8 cellular contexts compared by ENCODE assay signal in the genomic region with DNA sequence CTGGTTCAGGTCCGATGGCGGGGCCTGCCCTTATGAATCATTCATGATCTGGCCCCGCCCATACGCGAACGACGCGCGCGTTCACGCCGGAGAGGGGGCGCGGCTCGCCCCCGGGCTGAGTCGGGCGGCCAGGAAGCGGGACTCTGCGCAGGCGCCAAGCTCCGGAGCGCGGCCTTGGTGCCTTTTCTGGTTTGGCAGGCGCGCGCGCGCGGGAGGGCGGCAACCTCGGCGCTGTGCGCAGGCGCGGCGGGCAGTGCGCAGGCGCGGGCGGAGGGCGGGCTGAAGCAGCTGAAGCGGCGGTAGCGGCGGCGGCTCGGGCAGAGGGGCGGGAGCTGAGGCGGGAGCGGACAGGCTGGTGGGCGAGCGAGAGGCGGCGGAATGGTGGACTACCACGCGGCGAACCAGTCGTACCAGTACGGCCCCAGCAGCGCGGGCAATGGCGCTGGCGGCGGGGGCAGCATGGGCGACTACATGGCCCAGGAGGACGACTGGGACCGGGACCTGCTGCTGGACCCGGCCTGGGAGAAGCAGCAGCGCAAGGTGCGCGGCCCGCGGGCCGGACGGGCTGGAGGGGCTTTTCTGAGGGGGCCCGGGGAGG. TPM values are rescaled to one million over a fixed set of nuclear protein-coding genes. Genes with fewer than 3 reads are reported as not detected.
A peak's percentile ranks its signal among the peaks of the same experiment; 100 is the strongest.
DNase-seq lines count a peak whose midpoint lies in the region; ATAC-seq and TF ChIP-seq lines count a peak whose summit lies in the region.

A gene (plus strand): TSS at position 282 of the 598 bp plus-strand sequence. CDS start 97 bp downstream, at position 379.

- BruUV-seq in PC-9 (replicated peaks; lab: Mats Ljungman, UMichigan): no TSS peak

- H3K27me3 ChIP-seq in PC-9 (ENCODE audit: insufficient read depth, low read depth): no peaks in the 10 kb centered on the region
- H3K27me3 ChIP-seq in esophagus (ENCODE audit: control insufficient read depth in 1 of 2, insufficient read depth in 2 of 2, low read length in 2 of 2): no peaks in the 10 kb centered on the region
- H3K27me3 ChIP-seq in muscle layer of colon (ENCODE audit: control insufficient read depth in 1 of 2, insufficient read depth in 2 of 2, low read length in 2 of 2): no peaks in the 10 kb centered on the region

- peaks cover 3% of the 10 kb centered on the region for H3K36me3 Mint-ChIP-seq in activated T-cell treated with anti-CD3 and anti-CD28 coated beads, Interleukin-2, amount 50 U/mL, for 4 hours (ENCODE audit: insufficient read depth)

- peak within 1 kb of the TSS; percentile 89 for H3K4me2 ChIP-seq in PC-9

- peak; percentile 72 for ATAC-seq in GM21717 (IDR thresholded peaks at IDR 0.05; ENCODE audit: unreplicated experiment)
- peak; percentile 89 to 92 for ATAC-seq in activated T-cell treated with anti-CD3 and anti-CD28 coated beads, Interleukin-2, amount 50 U/mL, for 4 hours

- no peaks in the 10 kb centered on the region for H3K9me2 ChIP-seq in PC-9 (ENCODE audit: insufficient read depth)

- H3F3A ChIP-seq in PC-9 (ENCODE audit: insufficient read depth, low read depth): peaks cover 45% of the 10 kb centered on the region

- H3K9ac ChIP-seq in muscle layer of colon (ENCODE audit: low read length): peak within 1 kb of the TSS; percentile 98

- H3K79me2 ChIP-seq in PC-9 (ENCODE audit: low read depth): peaks cover 50% of the 10 kb centered on the region

- peaks cover 31% of the 10 kb centered on the region for H4K20me1 ChIP-seq in PC-9 (ENCODE audit: insufficient read depth)

- no peaks in the 10 kb centered on the region for H3K9me3 Mint-ChIP-seq in activated T-cell treated with anti-CD3 and anti-CD28 coated beads, Interleukin-2, amount 50 U/mL, for 4 hours

- peaks cover 10% of the 10 kb centered on the region for H3K27me3 Mint-ChIP-seq in activated T-cell treated with anti-CD3 and anti-CD28 coated beads, Interleukin-2, amount 50 U/mL, for 4 hours (ENCODE audit: low read depth)

- WGBS in esophagus, 2 donors: 1% methylated on average over 72 to 77 of the region's 77 CpGs

- H3K9me3 ChIP-seq in PC-9 (ENCODE audit: insufficient read depth, low read depth) (no peaks in the 10 kb centered on the region), esophagus (ENCODE audit: control insufficient read depth in 2 of 2, insufficient read depth in 1 of 2, low read depth in 1 of 2, low read length in 1 of 2) (no peaks in the 10 kb centered on the region), muscle layer of colon (ENCODE audit: low read length) (no peaks in the 10 kb centered on the region)

- peaks cover 40% of the 10 kb centered on the region for H3K4me1 Mint-ChIP-seq in activated T-cell treated with anti-CD3 and anti-CD28 coated beads, Interleukin-2, amount 50 U/mL, for 4 hours (ENCODE audit: low read depth)

- H3K27ac ChIP-seq in PC-9 (peak within 1 kb of the TSS; percentile 99), esophagus (ENCODE audit: low read depth in 2 of 2, low read length in 1 of 2) (peak within 1 kb of the TSS; percentile 91 to 99), muscle layer of colon (ENCODE audit: low read depth, low read length) (peak within 1 kb of the TSS; percentile 94)

- DNase-seq in DMS53 treated with DMSO at 0.1 percent for 48 hours (lab: John Stamatoyannopoulos, UW; ENCODE audit: unreplicated experiment) (peak; percentile 97), KBM-7 (peak; percentile 99), PC-9 (peak; percentile 86 to 100)
- peak; percentile 100 for DNase-seq in activated T-cell treated with anti-CD3 and anti-CD28 coated beads, Interleukin-2, amount 50 U/mL, for 4 hours
- peak; percentile 100 for DNase-seq in stimulated activated CD8-positive, alpha-beta memory T cell treated with anti-CD3 and anti-CD28 coated beads, Interleukin-7, amount 100 ng/mL, for 1 hour (ENCODE audit: low read depth in 2 of 2)

- H3K4me1 ChIP-seq in PC-9 (replicated peaks; ENCODE audit: insufficient read depth) (peaks cover 24% of the 10 kb centered on the region), esophagus (ENCODE audit: control insufficient read depth in 2 of 2, insufficient read depth in 2 of 2, low read length in 1 of 2) (peaks cover 0 to 8% of the 10 kb centered on the region in 2 donors), muscle layer of colon (ENCODE audit: insufficient read depth, low read length) (peaks cover 41% of the 10 kb centered on the region)

- peak within 1 kb of the TSS; percentile 95 for H3K4me3 Mint-ChIP-seq in activated T-cell treated with anti-CD3 and anti-CD28 coated beads, Interleukin-2, amount 50 U/mL, for 4 hours

- peak within 1 kb of the TSS; percentile 100 for H3K4me3 ChIP-seq in PC-9
- peak within 1 kb of the TSS; percentile 94 to 95 for H3K4me3 ChIP-seq in esophagus (ENCODE audit: low read depth in 1 of 2, low read length in 2 of 2)
- peak within 1 kb of the TSS; percentile 70 to 100 for H3K4me3 ChIP-seq in muscle layer of colon (ENCODE audit: low read depth in 1 of 2, low read length in 2 of 2)

- POLR2A ChIA-PET in PC-9 (lab: Charles Lee; ENCODE audit: unreplicated experiment): interaction anchor here (0.5 to 1.4 kb wide), 21 partner anchors 9 to 751 kb away, joined by 3 to 32 read pairs (median 5); a partner anchor contains a TSS

- intact Hi-C loops in PC-9 (cut with micrococcal nuclease; ENCODE audit: unreplicated experiment): loop anchor here (1.0 kb wide), 1 partner anchor 10 kb away; no protein-coding TSS in a partner anchor

- no peak for TF ChIP-seq CTCF in PC-9 (conservative IDR thresholded peaks at IDR 0.05)

- H3K36me3 ChIP-seq in PC-9 (ENCODE audit: low read depth) (peaks cover 5% of the 10 kb centered on the region; the same call in 1 of the 2 replicates), esophagus (ENCODE audit: control insufficient read depth in 2 of 2, insufficient read depth in 2 of 2, low read length in 1 of 2) (no peaks in the 10 kb centered on the region), muscle layer of colon (ENCODE audit: insufficient read depth, low read length) (no peaks in the 10 kb centered on the region)

- H2AFZ ChIP-seq in PC-9: no peak within 1 kb of the TSS

- in situ Hi-C loops in KBM-7 (cut with MboI; ENCODE audit: low pct_unique_long_range_greater_than_20kb, low sequenced_read_pairs): no loop called here

- CTCF ChIA-PET in PC-9 (lab: Charles Lee): interaction anchor here (0.6 to 1.1 kb wide), 4 partner anchors 9 to 453 kb away, joined by 3 to 10 read pairs (median 4); a partner anchor contains a TSS

RNA-seq across cellular contexts. Expression of the gene that starts here (rescaled TPM):
- 1,066 and 1,233 TPM in 2 replicates for total RNA-seq in PC-9 (2021)
- 100 to 1,000 TPM; 215 to 233 (median 230) TPM for total RNA-seq in activated T-cell treated with anti-CD3 and anti-CD28 coated beads, Interleukin-2, amount 50 U/mL, for 4 hours
- polyA plus RNA-seq in esophagus: 100 to 1,000 TPM; 261 to 376 TPM

Comparison
In these comparisons a context has a peak if more than half of its experiments do, and no peak if none do; other contexts are left out.
1. Peak in every context shown above with its lines: DNase-seq, ATAC-seq, H3K4me3 ChIP-seq and H3K27ac ChIP-seq.